1 cellular context compared by ENCODE assay signal in genomic region chr1:88684482-88685238, GRCh38.
TF ChIP-seq lines count a peak whose summit lies in the region.

No MANE protein-coding gene starts in this region.

TF ChIP-seq in HepG2, 621 proteins besides CTCF, POLR2A, EP300 and RAD21 (continued from another document and continues in another):
- TF ChIP-seq ZBTB43 (CRISPR knock-in tag; conservative IDR thresholded peaks at IDR 0.05) (no peak), ZNF160 (CRISPR knock-in tag; IDR thresholded peaks at IDR 0.05) (peak; percentile 86; the same call in 1 of the 2 replicates), ZNF256 (CRISPR knock-in tag; conservative IDR thresholded peaks at IDR 0.05) (no peak), ZMYM2 (CRISPR knock-in tag; IDR thresholded peaks at IDR 0.05) (0 out of 2 replicates have a peak, but pooled peaks have one; percentile 31), ZNF263 (CRISPR knock-in tag; IDR thresholded peaks at IDR 0.05) (0 out of 2 replicates have a peak, but pooled peaks have one; percentile 30), ZBTB3 (CRISPR knock-in tag; IDR thresholded peaks at IDR 0.05; ENCODE audit: borderline replicate concordance, low read depth) (peak; percentile 44; the same call in 1 of the 2 replicates), ZNF20 (CRISPR knock-in tag; IDR thresholded peaks at IDR 0.05) (peak; percentile 89), ZNF710 (CRISPR knock-in tag; IDR thresholded peaks at IDR 0.05; ENCODE audit: borderline replicate concordance) (no peak), NBN (conservative IDR thresholded peaks at IDR 0.05) (no peak), WIZ (CRISPR knock-in tag; IDR thresholded peaks at IDR 0.05) (0 out of 2 replicates have a peak, but pooled peaks have one; percentile 6), SSRP1 (CRISPR knock-in tag; IDR thresholded peaks at IDR 0.05) (no peak), ELF3 (CRISPR knock-in tag; IDR thresholded peaks at IDR 0.05) (no peak), POLR2AphosphoS5 (IDR thresholded peaks at IDR 0.05; ENCODE audit: low read depth, low read length) (0 out of 2 replicates have a peak, but pooled peaks have one; percentile 25), ZNF747 (CRISPR knock-in tag; IDR thresholded peaks at IDR 0.05; ENCODE audit: borderline replicate concordance) (no peak), ESRRA (CRISPR knock-in tag; IDR thresholded peaks at IDR 0.05; ENCODE audit: low read depth) (no peak), ZNF703 (CRISPR knock-in tag; IDR thresholded peaks at IDR 0.05; ENCODE audit: borderline replicate concordance) (no peak), ZNF674 (CRISPR knock-in tag; IDR thresholded peaks at IDR 0.05; ENCODE audit: low read depth) (no peak), MYC (CRISPR knock-in tag; IDR thresholded peaks at IDR 0.05; ENCODE audit: borderline replicate concordance) (no peak), ZNF609 (CRISPR knock-in tag; IDR thresholded peaks at IDR 0.05; ENCODE audit: borderline replicate concordance) (0 out of 2 replicates have a peak, but pooled peaks have one; percentile 32), ETS1 (CRISPR knock-in tag; IDR thresholded peaks at IDR 0.05) (peak; percentile 65; the same call in 1 of the 2 replicates), ZNF17 (CRISPR knock-in tag; IDR thresholded peaks at IDR 0.05) (no peak), ZGPAT (CRISPR knock-in tag; IDR thresholded peaks at IDR 0.05) (no peak; the same call in 1 of the 2 replicates), ARID2 (CRISPR knock-in tag; IDR thresholded peaks at IDR 0.05; ENCODE audit: borderline replicate concordance) (no peak), SNAPC2 (CRISPR knock-in tag; IDR thresholded peaks at IDR 0.05) (no peak), KLF13 (CRISPR knock-in tag; IDR thresholded peaks at IDR 0.05) (no peak), SATB2 (CRISPR knock-in tag; IDR thresholded peaks at IDR 0.05) (no peak), ZFP1 (CRISPR knock-in tag; IDR thresholded peaks at IDR 0.05) (0 out of 2 replicates have a peak, but pooled peaks have one; percentile 12), BCL3 (CRISPR knock-in tag; IDR thresholded peaks at IDR 0.05) (no peak), NCOA5 (CRISPR knock-in tag; IDR thresholded peaks at IDR 0.05) (no peak), DDIT3 (CRISPR knock-in tag; IDR thresholded peaks at IDR 0.05) (no peak), ZNF264 (CRISPR knock-in tag; IDR thresholded peaks at IDR 0.05) (0 out of 2 replicates have a peak, but pooled peaks have one; percentile 33), ZNF781 (CRISPR knock-in tag; IDR thresholded peaks at IDR 0.05; ENCODE audit: borderline replicate concordance, not compliant biosample characterization) (no peak), NFYC (CRISPR knock-in tag; IDR thresholded peaks at IDR 0.05) (no peak), ZNF343 (CRISPR knock-in tag; IDR thresholded peaks at IDR 0.05) (0 out of 2 replicates have a peak, but pooled peaks have one; percentile 5), ZNF570 (CRISPR knock-in tag; IDR thresholded peaks at IDR 0.05; ENCODE audit: borderline replicate concordance) (no peak), ZNF83 (CRISPR knock-in tag; IDR thresholded peaks at IDR 0.05; ENCODE audit: borderline replicate concordance) (no peak; the same call in 1 of the 2 replicates), ZNF576 (CRISPR knock-in tag; IDR thresholded peaks at IDR 0.05) (no peak), ZC3H13 (CRISPR knock-in tag; IDR thresholded peaks at IDR 0.05) (peak; percentile 16; the same call in 1 of the 2 replicates), ZNF362 (CRISPR knock-in tag; IDR thresholded peaks at IDR 0.05; ENCODE audit: borderline replicate concordance) (no peak), TRIM22 (IDR thresholded peaks at IDR 0.05) (no peak), ZNF598 (CRISPR knock-in tag; IDR thresholded peaks at IDR 0.05; ENCODE audit: borderline replicate concordance) (no peak), NR3C1 (CRISPR knock-in tag; IDR thresholded peaks at IDR 0.05) (no peak), ZNF660 (CRISPR knock-in tag; IDR thresholded peaks at IDR 0.05; ENCODE audit: borderline replicate concordance, low read depth) (no peak), ZBTB2 (CRISPR knock-in tag; IDR thresholded peaks at IDR 0.05; ENCODE audit: low read depth) (peak; percentile 63; the same call in 1 of the 2 replicates)
